9 cellular contexts compared by ENCODE assay signal in the genomic region with DNA sequence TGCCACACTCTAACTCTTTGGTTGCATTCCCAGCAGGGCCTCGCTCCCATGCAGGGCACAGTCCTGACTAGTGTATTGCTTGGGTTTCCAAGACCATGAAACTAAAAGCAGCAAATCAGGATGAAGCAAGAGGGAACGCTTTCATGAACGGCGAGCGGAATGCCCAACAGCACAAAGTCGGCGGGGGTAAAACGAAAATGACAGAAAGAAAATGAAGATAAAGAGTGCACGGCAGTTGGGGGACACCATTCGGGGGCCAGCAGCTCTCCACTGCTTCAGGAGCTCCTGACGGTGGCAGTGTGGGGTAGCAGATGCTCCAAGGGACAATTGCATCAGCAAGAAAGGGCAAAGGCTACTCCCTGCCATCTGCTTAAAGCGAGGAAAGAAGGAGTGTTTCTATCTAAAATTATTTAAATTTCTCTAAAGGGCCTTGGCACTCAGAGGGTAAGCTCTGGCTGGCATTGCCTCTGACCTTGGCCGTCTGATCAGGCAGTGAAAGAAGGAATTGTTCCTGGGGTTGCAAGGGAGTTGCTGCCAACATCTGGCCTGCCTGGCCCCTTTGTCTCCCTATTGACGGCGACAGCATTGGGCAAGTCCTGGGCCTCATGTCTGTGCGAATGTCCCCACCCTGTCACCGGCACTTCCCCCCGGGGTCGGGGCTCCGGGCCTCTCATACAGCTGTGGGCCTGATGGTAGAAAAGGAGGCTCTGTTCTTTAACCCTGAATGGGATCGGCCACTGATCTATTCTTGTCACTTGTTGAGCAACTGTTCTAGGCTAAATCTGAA.
DNase-seq lines count a peak whose midpoint lies in the region; ATAC-seq and TF ChIP-seq lines count a peak whose summit lies in the region.
"Had no signal": no experiment of that assay in that cellular context is flagged by ENCODE, and none has a peak within 500 bp of the region (broad histone marks: within the 10 kb centered on the region; RNA-seq: fewer than 3 reads in every experiment).

No MANE protein-coding gene starts in this region.

- no peak for TF ChIP-seq CTCF in endothelial cell (IDR thresholded peaks at IDR 0.05; ENCODE audit: unreplicated experiment)
- no peak for TF ChIP-seq CTCF in vagina (IDR thresholded peaks at IDR 0.05)

- H3K27me3 Mint-ChIP-seq in endothelial cell (ENCODE audit: unreplicated experiment) (peaks cover 27% of the 10 kb centered on the region), memory B cell (no peaks in the 10 kb centered on the region)
- no peaks in the 10 kb centered on the region for H3K27me3 Mint-ChIP-seq in naive thymus-derived CD8-positive, alpha-beta T cell

- no peaks in the 10 kb centered on the region for H3K27me3 ChIP-seq in vagina

- H3K9me3 ChIP-seq in vagina = no peaks in the 10 kb centered on the region

- H3K4me3 Mint-ChIP-seq in endothelial cell (ENCODE audit: unreplicated experiment) (peak overlapping the region; percentile 4), memory B cell (no peak overlapping the region)
- no peak overlapping the region for H3K4me3 Mint-ChIP-seq in naive thymus-derived CD8-positive, alpha-beta T cell
- H3K4me3 Mint-ChIP-seq: activated T-helper 1 cell treated with anti-CD3 and anti-CD28 coated beads, Interleukin-12 subunit alpha, Interleukin-12 subunit beta, Interleukin-2, Interleukin-4 antibody, amounts not matched to agents 30 ng/mL and 10 ng/mL and 1 ng/mL, durations not matched to agents 14 hours and 24 hours and 36 hours had no signal

- TF ChIP-seq POLR2A in vagina (IDR thresholded peaks at IDR 0.05) = no peak

- POLR2A ChIA-PET in naive thymus-derived CD8-positive, alpha-beta T cell (lab: Charles Lee) = no interaction called here

- H3K27ac Mint-ChIP-seq in endothelial cell (ENCODE audit: unreplicated experiment) (peak overlapping the region; percentile 4), memory B cell (peak overlapping the region; percentile 21)
- H3K27ac Mint-ChIP-seq in naive thymus-derived CD8-positive, alpha-beta T cell = peak overlapping the region in 3 of 10 donors; percentile 21 to 66 (median 32)
- H3K27ac Mint-ChIP-seq: activated T-helper 1 cell treated with anti-CD3 and anti-CD28 coated beads, Interleukin-12 subunit alpha, Interleukin-12 subunit beta, Interleukin-2, Interleukin-4 antibody, amounts not matched to agents 30 ng/mL and 10 ng/mL and 1 ng/mL, durations not matched to agents 14 hours and 24 hours and 36 hours had no signal

- H3K36me3 ChIP-seq in vagina = no peaks in the 10 kb centered on the region

- H3K4me3 ChIP-seq in vagina = no peak overlapping the region

- peak overlapping the region; percentile 84 for H3K27ac ChIP-seq in vagina

- peaks cover 20% of the 10 kb centered on the region for H3K4me1 Mint-ChIP-seq in endothelial cell (ENCODE audit: unreplicated experiment)
- H3K4me1 Mint-ChIP-seq in memory B cell = peaks cover 14% of the 10 kb centered on the region
- H3K4me1 Mint-ChIP-seq in naive thymus-derived CD8-positive, alpha-beta T cell = peaks cover 10 to 27% (median 22%) of the 10 kb centered on the region in 4 donors

- H3K36me3 Mint-ChIP-seq in endothelial cell (ENCODE audit: low read depth, unreplicated experiment) = peaks cover 10% of the 10 kb centered on the region
- H3K36me3 Mint-ChIP-seq in memory B cell = peaks cover 10% of the 10 kb centered on the region
- H3K36me3 Mint-ChIP-seq in naive thymus-derived CD8-positive, alpha-beta T cell = peaks cover 0 to 15% (median 3%) of the 10 kb centered on the region in 3 donors

- ATAC-seq in Right ventricle myocardium superior (ENCODE audit: poor library complexity) (peak; percentile 57), memory B cell (ENCODE audit: low read depth) (no peak), HG02610 (IDR thresholded peaks at IDR 0.05; ENCODE audit: unreplicated experiment) (no peak)
- ATAC-seq in naive thymus-derived CD8-positive, alpha-beta T cell = no peak

- no peaks in the 10 kb centered on the region for H3K9me3 Mint-ChIP-seq in endothelial cell (ENCODE audit: unreplicated experiment)
- H3K9me3 Mint-ChIP-seq in memory B cell = no peaks in the 10 kb centered on the region
- H3K9me3 Mint-ChIP-seq in naive thymus-derived CD8-positive, alpha-beta T cell = no peaks in the 10 kb centered on the region
- H3K9me3 Mint-ChIP-seq: activated T-helper 1 cell treated with anti-CD3 and anti-CD28 coated beads, Interleukin-12 subunit alpha, Interleukin-12 subunit beta, Interleukin-2, Interleukin-4 antibody, amounts not matched to agents 30 ng/mL and 10 ng/mL and 1 ng/mL, durations not matched to agents 14 hours and 24 hours and 36 hours had no signal

- intact Hi-C loops in Right ventricle myocardium superior (cut with DNase I) = no loop called here
- intact Hi-C loops in cardiac septum (cut with DNase I) = no loop called here
- intact Hi-C loops in vagina (cut with DNase I) = no loop called here

- peaks cover 60% of the 10 kb centered on the region for H3K4me1 ChIP-seq in vagina

- DNase-seq in Right ventricle myocardium superior (no peak), cardiac septum (ENCODE audit: low spot score) (no peak), endothelial cell (ENCODE audit: low spot score) (no peak), memory B cell (ENCODE audit: low spot score in 2 of 2) (no peak), vagina (ENCODE audit: extremely low spot score in 2 of 2) (no peak), mucosa of gallbladder (ENCODE audit: low spot score) (no peak)
- no peak for DNase-seq in naive thymus-derived CD8-positive, alpha-beta T cell
